ENCODE assay signal across 8 cellular contexts in genomic region chr5:149828161-149829011, GRCh38.
DNase-seq lines count a peak whose midpoint lies in the region; ATAC-seq and TF ChIP-seq lines count a peak whose summit lies in the region.

No MANE protein-coding gene starts in this region.

- no peaks in the 10 kb centered on the region for H3K27me3 Mint-ChIP-seq in activated CD4-positive, alpha-beta T cell treated with anti-CD3 and anti-CD28 coated beads, Interleukin-2, amount 10 ng/mL, durations not matched to agents 24 days and 14 days

- H3K4me1 Mint-ChIP-seq in activated CD4-positive, alpha-beta T cell treated with anti-CD3 and anti-CD28 coated beads, Interleukin-2, amount 10 ng/mL, durations not matched to agents 24 days and 14 days = peaks cover 12% of the 10 kb centered on the region

- TF ChIP-seq POLR2A in lower leg skin (IDR thresholded peaks at IDR 0.05) = no peak

- peaks cover 4% of the 10 kb centered on the region for H3K36me3 Mint-ChIP-seq in activated CD4-positive, alpha-beta T cell treated with anti-CD3 and anti-CD28 coated beads, Interleukin-2, amount 10 ng/mL, durations not matched to agents 24 days and 14 days (ENCODE audit: low read depth)

- TF ChIP-seq CTCF in AG09319 (IDR thresholded peaks at IDR 0.05; ENCODE audit: low read depth, low read length) (peak; percentile 89), lower leg skin (IDR thresholded peaks at IDR 0.05) (peak in 1 of 3 donors; percentile 88)

- DNase-seq in AG09319 (ENCODE audit: extremely low read depth, low read depth) = peak; percentile 82
- DNase-seq in NCI-H69 (lab: John Stamatoyannopoulos, UW) = peak; percentile 89
- DNase-seq in activated CD4-positive, alpha-beta T cell treated with anti-CD3 and anti-CD28 coated beads, Interleukin-2, amount 10 ng/mL, durations not matched to agents 24 days and 14 days = peak; percentile 94
- DNase-seq in dermis blood vessel endothelial cell = peak; percentile 95
- DNase-seq in lower leg skin (ENCODE audit: low spot score in 2 of 2) = peak; percentile 91 to 97
- peak; percentile 64 to 78 (median 69) for DNase-seq in stimulated activated CD4-positive, alpha-beta T cell treated with anti-CD3 and anti-CD28 coated beads, TNF-alpha, amount 100 ng/mL, for 24 hours (ENCODE audit: low read depth in 3 of 3)

- no peak overlapping the region for H3K4me3 Mint-ChIP-seq in activated CD4-positive, alpha-beta T cell treated with anti-CD3 and anti-CD28 coated beads, Interleukin-2, amount 10 ng/mL, durations not matched to agents 24 days and 14 days

- no peaks in the 10 kb centered on the region for H3K9me3 Mint-ChIP-seq in activated CD4-positive, alpha-beta T cell treated with anti-CD3 and anti-CD28 coated beads, Interleukin-2, amount 10 ng/mL, durations not matched to agents 24 days and 14 days

- no peak overlapping the region for H3K4me3 ChIP-seq in lower leg skin (ENCODE audit: low read depth, poor library complexity, severe bottlenecking)

- intact Hi-C loops in activated CD4-positive, alpha-beta T cell treated with anti-CD3 and anti-CD28 coated beads, Interleukin-2, amount 10 ng/mL, durations not matched to agents 24 days and 14 days (cut with micrococcal nuclease) = loop anchor here (1.0 to 2.0 kb wide), 3 partner anchors 98 to 192 kb away; partner anchors contain the start of gene PPARGC1B
- intact Hi-C loops in lower leg skin (cut with DNase I; ENCODE audit: low total_unique reads) = loop anchor here (2.0 kb wide), 1 partner anchor 192 kb away; no protein-coding TSS in a partner anchor

- H3K27ac Mint-ChIP-seq in activated CD4-positive, alpha-beta T cell treated with anti-CD3 and anti-CD28 coated beads, Interleukin-2, amount 10 ng/mL, durations not matched to agents 24 days and 14 days = peak overlapping the region; percentile 16

- ATAC-seq in GM18868 (IDR thresholded peaks at IDR 0.05; ENCODE audit: unreplicated experiment) = peak; percentile 58
- peak; percentile 45 for ATAC-seq in HG03442 (IDR thresholded peaks at IDR 0.05; ENCODE audit: unreplicated experiment)

- 38 to 41% methylated on average over 11 of the region's 11 CpGs for WGBS in lower leg skin, 2 donors
